In the genomic region with DNA sequence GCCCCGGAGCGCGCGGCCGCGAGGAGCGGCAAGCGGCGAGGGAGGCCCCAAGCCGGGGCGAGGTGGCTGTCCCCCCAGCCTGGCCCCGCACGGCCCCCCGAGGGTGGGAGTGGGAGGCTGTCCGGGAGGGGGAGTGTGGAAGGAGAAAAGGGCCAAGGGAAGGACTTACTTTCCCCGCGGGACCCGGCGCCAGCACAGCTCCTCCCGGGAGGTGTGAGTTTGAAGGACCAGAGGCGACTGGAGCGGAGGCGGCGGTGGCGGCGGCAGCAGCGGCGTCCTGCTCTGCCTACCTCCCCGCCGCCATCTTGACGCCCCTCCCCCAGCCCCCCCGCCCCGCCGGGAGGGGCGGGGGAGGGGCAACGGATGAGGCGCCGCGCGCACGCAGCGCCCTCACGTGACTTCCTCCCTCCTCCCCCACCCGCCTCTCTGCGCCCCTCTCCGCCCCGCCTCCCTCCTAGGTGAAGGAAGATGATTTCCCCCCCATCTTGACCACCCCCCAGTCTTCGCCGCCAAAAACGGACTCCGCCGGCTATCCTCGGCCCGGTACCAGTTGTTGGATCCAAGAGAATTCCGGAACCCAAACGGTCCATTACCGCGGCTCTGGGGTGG, we compare ENCODE assay signal across 8 cellular contexts. TPM values are rescaled to one million over a fixed set of nuclear protein-coding genes. Genes with fewer than 3 reads are reported as not detected.
DNase-seq lines count a peak whose midpoint lies in the region; ATAC-seq and TF ChIP-seq lines count a peak whose summit lies in the region.

A gene (minus strand): TSS at position 316 of the 609 bp plus-strand sequence. CDS start 14,406 bp downstream, outside the sequence.

- H3K4me3 Mint-ChIP-seq in neural crest cell = peak within 1 kb of the TSS; percentile 90

- peak; percentile 96 for DNase-seq in DMS 273 (lab: John Stamatoyannopoulos, UW; ENCODE audit: unreplicated experiment)
- peak; percentile 83 for DNase-seq in LHCN-M2 (ENCODE audit: low read depth)
- DNase-seq in RPMI7951 (ENCODE audit: low read depth) = peak; percentile 82
- DNase-seq in activated effector memory CD4-positive, alpha-beta T cell treated with anti-CD3 and anti-CD28 coated beads, Interleukin-2, amount 50 U/mL, for 16 hours = peak; percentile 95
- DNase-seq in fibroblast of the conjunctiva (ENCODE audit: low read depth) = peak; percentile 75
- peak; percentile 76 for DNase-seq in neural crest cell (ENCODE audit: low read depth, low spot score)

- H3K36me3 Mint-ChIP-seq in neural crest cell (ENCODE audit: low read depth) = no peaks in the 10 kb centered on the region

- H3K36me3 ChIP-seq in stomach smooth muscle (ENCODE audit: control insufficient read depth in 2 of 2, insufficient read depth in 2 of 2, low read length in 2 of 2) = no peaks in the 10 kb centered on the region

- no peaks in the 10 kb centered on the region for H3K9me3 Mint-ChIP-seq in neural crest cell

- peak within 1 kb of the TSS; percentile 85 to 86 for H3K4me3 ChIP-seq in stomach smooth muscle (ENCODE audit: low read length in 2 of 2)

- peak; percentile 32 for ATAC-seq in GM21717 (IDR thresholded peaks at IDR 0.05; ENCODE audit: unreplicated experiment)

- H3K9ac ChIP-seq in stomach smooth muscle (ENCODE audit: low read length in 2 of 2) = peak within 1 kb of the TSS; percentile 78 to 90

- peaks cover 21% of the 10 kb centered on the region for H3K4me1 Mint-ChIP-seq in neural crest cell

- no peak for TF ChIP-seq CTCF in neural crest cell (conservative IDR thresholded peaks at IDR 0.05)

- peak within 1 kb of the TSS; percentile 94 for H3K27ac Mint-ChIP-seq in neural crest cell (ENCODE audit: unreplicated experiment)

- H3K27me3 Mint-ChIP-seq in neural crest cell (ENCODE audit: low read depth) = no peaks in the 10 kb centered on the region

- no peaks in the 10 kb centered on the region for H3K9me3 ChIP-seq in stomach smooth muscle (ENCODE audit: control insufficient read depth in 2 of 2, low read length in 2 of 2)

- no peaks in the 10 kb centered on the region for H3K27me3 ChIP-seq in stomach smooth muscle (ENCODE audit: control insufficient read depth in 1 of 2, insufficient read depth in 2 of 2, low read length in 2 of 2)

- peak within 1 kb of the TSS; percentile 94 for H3K27ac ChIP-seq in stomach smooth muscle (ENCODE audit: low read length)

- peaks cover 22% of the 10 kb centered on the region for H3K4me1 ChIP-seq in stomach smooth muscle (ENCODE audit: control insufficient read depth, insufficient read depth, low read length)

RNA-seq across cellular contexts. Expression of the gene that starts here (rescaled TPM):
- 29.7 and 32.1 TPM in 2 replicates for total RNA-seq in LHCN-M2 (2014; rRNA removed)
- polyA plus RNA-seq in LHCN-M2 (2012) = 9.3 TPM
- 15.0 and 16.9 TPM in 2 replicates for total RNA-seq in RPMI7951 (2014; rRNA removed; shearing (Covaris generic))
- total RNA-seq in neural crest cell = 43.2 and 44.8 TPM in 2 replicates

Comparison
In these comparisons a context has a peak if more than half of its experiments do, and no peak if none do; other contexts are left out.
1. Peak in every context shown above with its lines: DNase-seq, ATAC-seq, H3K4me3 ChIP-seq and H3K27ac ChIP-seq.